8 cellular contexts compared by ENCODE assay signal in genomic region chr13:23579886-23580706, GRCh38. TPM values are rescaled to one million over a fixed set of nuclear protein-coding genes. Genes with fewer than 3 reads are reported as not detected.
DNase-seq lines count a peak whose midpoint lies in the region; TF ChIP-seq lines count a peak whose summit lies in the region.

No MANE protein-coding gene starts in this region.

- H3K36me3 Mint-ChIP-seq in activated T-cell treated with anti-CD3 and anti-CD28 coated beads, Interleukin-2, amount 50 U/mL, for 24 hours (ENCODE audit: low read depth): no peaks in the 10 kb centered on the region
- no peaks in the 10 kb centered on the region for H3K36me3 Mint-ChIP-seq in activated T-helper 2 cell treated with anti-CD3 and anti-CD28 coated beads, Interferon-gamma antibody, Interleukin-2, Interleukin-4, amounts not matched to agents 10 μg/mL and 5 μg/mL and 100 μg/mL, durations not matched to agents 14 hours and 24 hours and 36 hours (ENCODE audit: low read depth)

- no peaks in the 10 kb centered on the region for H4K20me1 ChIP-seq in Karpas-422 (ENCODE audit: insufficient read depth, low read depth, low read length)

- H3K27ac Mint-ChIP-seq in activated T-cell treated with anti-CD3 and anti-CD28 coated beads, Interleukin-2, amount 50 U/mL, for 24 hours: no peak overlapping the region
- no peak overlapping the region for H3K27ac Mint-ChIP-seq in activated T-helper 2 cell treated with anti-CD3 and anti-CD28 coated beads, Interferon-gamma antibody, Interleukin-2, Interleukin-4, amounts not matched to agents 10 μg/mL and 5 μg/mL and 100 μg/mL, durations not matched to agents 14 hours and 24 hours and 36 hours

- no peaks in the 10 kb centered on the region for H3K27me3 ChIP-seq in thyroid gland
- no peaks in the 10 kb centered on the region for H3K27me3 ChIP-seq in Karpas-422 (ENCODE audit: low read length)

- no peak overlapping the region for H3K9ac ChIP-seq in Karpas-422 (ENCODE audit: low read length)

- H3K79me2 ChIP-seq in Karpas-422 (ENCODE audit: low read length): no peaks in the 10 kb centered on the region

- intact Hi-C loops in activated T-helper 2 cell treated with anti-CD3 and anti-CD28 coated beads, Interferon-gamma antibody, Interleukin-2, Interleukin-4, amounts not matched to agents 10 μg/mL and 5 μg/mL and 100 μg/mL, durations not matched to agents 14 hours and 24 hours and 36 hours (cut with micrococcal nuclease): loop anchor here (1.0 to 5.0 kb wide), 4 partner anchors 113 to 205 kb away; no protein-coding TSS in a partner anchor
- intact Hi-C loops in thyroid gland (cut with DNase I): loop anchor here (10.0 kb wide), 1 partner anchor 45 kb away; no protein-coding TSS in a partner anchor

- no peaks in the 10 kb centered on the region for H3K9me3 Mint-ChIP-seq in activated T-cell treated with anti-CD3 and anti-CD28 coated beads, Interleukin-2, amount 50 U/mL, for 24 hours
- H3K9me3 Mint-ChIP-seq in activated T-helper 2 cell treated with anti-CD3 and anti-CD28 coated beads, Interferon-gamma antibody, Interleukin-2, Interleukin-4, amounts not matched to agents 10 μg/mL and 5 μg/mL and 100 μg/mL, durations not matched to agents 14 hours and 24 hours and 36 hours: no peaks in the 10 kb centered on the region

- peaks cover 65% of the 10 kb centered on the region for H3K27me3 Mint-ChIP-seq in activated T-cell treated with anti-CD3 and anti-CD28 coated beads, Interleukin-2, amount 50 U/mL, for 24 hours
- H3K27me3 Mint-ChIP-seq in activated T-helper 2 cell treated with anti-CD3 and anti-CD28 coated beads, Interferon-gamma antibody, Interleukin-2, Interleukin-4, amounts not matched to agents 10 μg/mL and 5 μg/mL and 100 μg/mL, durations not matched to agents 14 hours and 24 hours and 36 hours (ENCODE audit: low read depth): peaks cover 63% of the 10 kb centered on the region

- WGBS in thyroid gland, 2 donors: 25 to 31% methylated on average over 14 to 16 of the region's 24 CpGs

- H3K4me3 Mint-ChIP-seq in activated T-cell treated with anti-CD3 and anti-CD28 coated beads, Interleukin-2, amount 50 U/mL, for 24 hours: peak overlapping the region; percentile 39
- H3K4me3 Mint-ChIP-seq in activated T-helper 2 cell treated with anti-CD3 and anti-CD28 coated beads, Interferon-gamma antibody, Interleukin-2, Interleukin-4, amounts not matched to agents 10 μg/mL and 5 μg/mL and 100 μg/mL, durations not matched to agents 14 hours and 24 hours and 36 hours (ENCODE audit: low read depth): peak overlapping the region; percentile 54

- no peak overlapping the region for H3K27ac ChIP-seq in thyroid gland
- no peak overlapping the region for H3K27ac ChIP-seq in Karpas-422 (ENCODE audit: low read length)

- H3K9me3 ChIP-seq in thyroid gland: no peaks in the 10 kb centered on the region
- no peaks in the 10 kb centered on the region for H3K9me3 ChIP-seq in Karpas-422 (ENCODE audit: low read length)

- no peak for DNase-seq in activated T-cell treated with anti-CD3 and anti-CD28 coated beads, Interleukin-2, amount 50 U/mL, for 24 hours
- no peak for DNase-seq in activated T-cell treated with anti-CD3 and anti-CD28 coated beads for 4 hours
- DNase-seq in activated T-helper 2 cell treated with anti-CD3 and anti-CD28 coated beads, Interferon-gamma antibody, Interleukin-2, Interleukin-4, amounts not matched to agents 10 μg/mL and 5 μg/mL and 100 μg/mL, durations not matched to agents 14 hours and 24 hours and 36 hours (ENCODE audit: low spot score): no peak
- DNase-seq in iris pigment epithelial cell (ENCODE audit: low read depth): peak; percentile 25
- DNase-seq in thyroid gland: no peak
- no peak for DNase-seq in Karpas-422
- DNase-seq in COR-L47 (lab: John Stamatoyannopoulos, UW): no peak
- DNase-seq in foreskin melanocyte: no peak

- H3K4me1 ChIP-seq in thyroid gland (peaks cover 0 to 7% of the 10 kb centered on the region in 2 donors), Karpas-422 (ENCODE audit: low read length) (no peaks in the 10 kb centered on the region)

- TF ChIP-seq POLR2A in thyroid gland (IDR thresholded peaks at IDR 0.05): no peak

- H3K36me3 ChIP-seq in thyroid gland (no peaks in the 10 kb centered on the region), Karpas-422 (ENCODE audit: insufficient read depth, low read length) (no peaks in the 10 kb centered on the region)

- no peak for TF ChIP-seq CTCF in thyroid gland (IDR thresholded peaks at IDR 0.05)

- no peak overlapping the region for H2AFZ ChIP-seq in Karpas-422 (ENCODE audit: low read length)

- peaks cover 13% of the 10 kb centered on the region for H3K4me1 Mint-ChIP-seq in activated T-cell treated with anti-CD3 and anti-CD28 coated beads, Interleukin-2, amount 50 U/mL, for 24 hours (ENCODE audit: low read depth)
- H3K4me1 Mint-ChIP-seq in activated T-helper 2 cell treated with anti-CD3 and anti-CD28 coated beads, Interferon-gamma antibody, Interleukin-2, Interleukin-4, amounts not matched to agents 10 μg/mL and 5 μg/mL and 100 μg/mL, durations not matched to agents 14 hours and 24 hours and 36 hours (ENCODE audit: low read depth): peaks cover 15% of the 10 kb centered on the region

- peak overlapping the region; percentile 31 to 77 (median 71) for H3K4me3 ChIP-seq in thyroid gland (replicated peaks in 1 of 3)
- H3K4me3 ChIP-seq in Karpas-422 (ENCODE audit: low read length): no peak overlapping the region

- H3K4me2 ChIP-seq in Karpas-422 (ENCODE audit: low read depth, low read length, poor library complexity, severe bottlenecking): no peak overlapping the region

- H3K9me2 ChIP-seq in Karpas-422 (replicated peaks; ENCODE audit: insufficient read depth, low read length): no peaks in the 10 kb centered on the region

RNA-seq across cellular contexts. Expression of gene TNFRSF19, which starts 9.9 kb away (rescaled TPM):
- total RNA-seq in activated T-helper 2 cell treated with anti-CD3 and anti-CD28 coated beads, Interferon-gamma antibody, Interleukin-2, Interleukin-4, amounts not matched to agents 10 μg/mL and 5 μg/mL and 100 μg/mL, durations not matched to agents 14 hours and 24 hours and 36 hours: 0.07 TPM in 1 of 2 replicates, not detected in the other
- total RNA-seq in thyroid gland: 1 to 10 TPM; 4.9 to 9.2 (median 7.7) TPM
- total RNA-seq in Karpas-422 (2014; rRNA removed; shearing (Covaris generic); ENCODE audit: low replicate concordance): not detected in 2 replicates
